In genomic region chr17:83098241-83099085, GRCh38 we compare ENCODE assay signal across 17 cellular contexts. TPM values are rescaled to one million over a fixed set of nuclear protein-coding genes. Genes with fewer than 3 reads are reported as not detected.
DNase-seq lines count a peak whose midpoint lies in the region; ATAC-seq and TF ChIP-seq lines count a peak whose summit lies in the region.
"Had no signal": no experiment of that assay in that cellular context is flagged by ENCODE, and none has a peak within 500 bp of the region (broad histone marks: within the 10 kb centered on the region; RNA-seq: fewer than 3 reads in every experiment).

No MANE protein-coding gene starts in this region.

- H3K36me3 ChIP-seq in gastroesophageal sphincter (peaks cover 0 to 38% of the 10 kb centered on the region in 2 donors), neural progenitor cell (no peaks in the 10 kb centered on the region), transverse colon (peaks cover 0 to 21% (median 9%) of the 10 kb centered on the region in 4 donors)
- H3K36me3 ChIP-seq: uterus had no signal

- in situ Hi-C loops in transverse colon (cut with MboI; ENCODE audit: low pct_ligation_motif_present in 1 of 4, low pct_unique_long_range_greater_than_20kb in 1 of 4, low sequenced_read_pairs in 3 of 4): no loop called here

- H3K36me3 Mint-ChIP-seq in neural progenitor cell: peaks cover 7% of the 10 kb centered on the region
- peaks cover 16% of the 10 kb centered on the region for H3K36me3 Mint-ChIP-seq in activated T-helper 2 cell treated with anti-CD3 and anti-CD28 coated beads, Interferon-gamma antibody, Interleukin-2, Interleukin-4, amounts not matched to agents 10 μg/mL and 5 μg/mL and 100 μg/mL, durations not matched to agents 14 hours and 24 hours and 36 hours (ENCODE audit: low read depth)

- H4K20me1 ChIP-seq in neural progenitor cell (ENCODE audit: low read depth): no peaks in the 10 kb centered on the region

- no peak overlapping the region for H3K9ac ChIP-seq in neural progenitor cell

- no peak overlapping the region for H3K27ac Mint-ChIP-seq in neural progenitor cell
- no peak overlapping the region for H3K27ac Mint-ChIP-seq in activated T-helper 2 cell treated with anti-CD3 and anti-CD28 coated beads, Interferon-gamma antibody, Interleukin-2, Interleukin-4, amounts not matched to agents 10 μg/mL and 5 μg/mL and 100 μg/mL, durations not matched to agents 14 hours and 24 hours and 36 hours
- H3K27ac Mint-ChIP-seq: CD8-positive, alpha-beta T cell had no signal

- WGBS in gastroesophageal sphincter (ENCODE audit: low coverage in 1 of 2), 2 donors: 20% methylated on average over 6 of the region's 31 CpGs; no CpG with 5 or more reads in 1 of the 2 donors
- 53% methylated on average over 27 of the region's 31 CpGs; no CpG with 5 or more reads in 1 of the 2 donors for WGBS in transverse colon (ENCODE audit: low coverage in 1 of 2), 2 donors

- no peak overlapping the region for H3K4me3 Mint-ChIP-seq in neural progenitor cell
- no peak overlapping the region for H3K4me3 Mint-ChIP-seq in activated T-helper 2 cell treated with anti-CD3 and anti-CD28 coated beads, Interferon-gamma antibody, Interleukin-2, Interleukin-4, amounts not matched to agents 10 μg/mL and 5 μg/mL and 100 μg/mL, durations not matched to agents 14 hours and 24 hours and 36 hours (ENCODE audit: low read depth)
- H3K4me3 Mint-ChIP-seq: CD8-positive, alpha-beta T cell had no signal

- H2AFZ ChIP-seq in neural progenitor cell (replicated peaks): no peak overlapping the region

- DNase-seq in Right ventricle myocardium superior (no peak), cardiac septum (ENCODE audit: low spot score) (no peak), neural progenitor cell (ENCODE audit: low spot score) (peak; percentile 34), transverse colon (no peak)
- DNase-seq in activated T-helper 2 cell treated with anti-CD3 and anti-CD28 coated beads, Interferon-gamma antibody, Interleukin-2, Interleukin-4, amounts not matched to agents 10 μg/mL and 5 μg/mL and 100 μg/mL, durations not matched to agents 14 hours and 24 hours and 36 hours (ENCODE audit: low spot score): no peak
- DNase-seq: activated CD4-positive, alpha-beta T cell treated with anti-CD3 and anti-CD28 coated beads for 4 hours; activated T-cell treated with anti-CD3 and anti-CD28 coated beads, Interleukin-2, amount 50 U/mL, for 1 hour; adrenal gland; CD8-positive, alpha-beta T cell; NCI-H1930; psoas muscle; stimulated activated CD4-positive, alpha-beta T cell treated with anti-CD3 and anti-CD28 coated beads, Interleukin-2, amount 100 ng/mL, for 24 hours; uterus had no signal

- intact Hi-C loops in Right ventricle myocardium superior (cut with DNase I) (no loop called here), cardiac septum (cut with DNase I) (no loop called here), transverse colon (cut with DNase I; ENCODE audit: low total_unique reads) (no loop called here)
- intact Hi-C loops in activated T-helper 2 cell treated with anti-CD3 and anti-CD28 coated beads, Interferon-gamma antibody, Interleukin-2, Interleukin-4, amounts not matched to agents 10 μg/mL and 5 μg/mL and 100 μg/mL, durations not matched to agents 14 hours and 24 hours and 36 hours (cut with micrococcal nuclease): no loop called here

- H3K4me2 ChIP-seq in neural progenitor cell: peak overlapping the region; percentile 6

- H3K4me1 ChIP-seq in gastroesophageal sphincter (peaks cover 0 to 59% (median 39%) of the 10 kb centered on the region in 3 donors), neural progenitor cell (peaks cover 13% of the 10 kb centered on the region), transverse colon (peaks cover 27 to 46% (median 35%) of the 10 kb centered on the region in 4 donors)

- H3F3A ChIP-seq in neural progenitor cell (ENCODE audit: low read depth): no peaks in the 10 kb centered on the region

- peaks cover 2% of the 10 kb centered on the region for H3K27me3 Mint-ChIP-seq in neural progenitor cell (ENCODE audit: insufficient read depth, low read depth)
- H3K27me3 Mint-ChIP-seq in activated T-helper 2 cell treated with anti-CD3 and anti-CD28 coated beads, Interferon-gamma antibody, Interleukin-2, Interleukin-4, amounts not matched to agents 10 μg/mL and 5 μg/mL and 100 μg/mL, durations not matched to agents 14 hours and 24 hours and 36 hours (ENCODE audit: low read depth): peaks cover 4% of the 10 kb centered on the region

- no peaks in the 10 kb centered on the region for H3K9me3 Mint-ChIP-seq in neural progenitor cell
- H3K9me3 Mint-ChIP-seq in activated T-helper 2 cell treated with anti-CD3 and anti-CD28 coated beads, Interferon-gamma antibody, Interleukin-2, Interleukin-4, amounts not matched to agents 10 μg/mL and 5 μg/mL and 100 μg/mL, durations not matched to agents 14 hours and 24 hours and 36 hours: no peaks in the 10 kb centered on the region
- H3K9me3 Mint-ChIP-seq: CD8-positive, alpha-beta T cell had no signal

- TF ChIP-seq EP300 in gastroesophageal sphincter (IDR thresholded peaks at IDR 0.05) (no peak), transverse colon (IDR thresholded peaks at IDR 0.05; ENCODE audit: low read depth) (no peak)

- no peak overlapping the region for H3K4me3 ChIP-seq in gastroesophageal sphincter
- H3K4me3 ChIP-seq in neural progenitor cell: no peak overlapping the region
- no peak overlapping the region for H3K4me3 ChIP-seq in transverse colon
- H3K4me3 ChIP-seq: adrenal gland, GM12878, uterus had no signal

- H3K27ac ChIP-seq in gastroesophageal sphincter: peak overlapping the region in 3 of 4 donors; percentile 28 to 72 (median 43)
- no peak overlapping the region for H3K27ac ChIP-seq in neural progenitor cell
- H3K27ac ChIP-seq in transverse colon: peak overlapping the region in 1 of 4 donors; percentile 36
- H3K27ac ChIP-seq: adrenal gland, psoas muscle, uterus had no signal

- TF ChIP-seq CTCF in gastroesophageal sphincter (IDR thresholded peaks at IDR 0.05) (no peak), neural progenitor cell (IDR thresholded peaks at IDR 0.05) (no peak), transverse colon (IDR thresholded peaks at IDR 0.05) (no peak)

- peaks cover 35% of the 10 kb centered on the region for H3K27me3 ChIP-seq in gastroesophageal sphincter
- H3K27me3 ChIP-seq in neural progenitor cell: no peaks in the 10 kb centered on the region
- H3K27me3 ChIP-seq in transverse colon: peaks cover 19% of the 10 kb centered on the region
- H3K27me3 ChIP-seq: adrenal gland had no signal

- peaks cover 7% of the 10 kb centered on the region for H3K4me1 Mint-ChIP-seq in neural progenitor cell
- no peaks in the 10 kb centered on the region for H3K4me1 Mint-ChIP-seq in activated T-helper 2 cell treated with anti-CD3 and anti-CD28 coated beads, Interferon-gamma antibody, Interleukin-2, Interleukin-4, amounts not matched to agents 10 μg/mL and 5 μg/mL and 100 μg/mL, durations not matched to agents 14 hours and 24 hours and 36 hours (ENCODE audit: low read depth)

- ATAC-seq in Right ventricle myocardium superior (ENCODE audit: poor library complexity) (peak; percentile 7), gastroesophageal sphincter (no peak), GM21717 (IDR thresholded peaks at IDR 0.05; ENCODE audit: unreplicated experiment) (no peak), HG03045 (IDR thresholded peaks at IDR 0.05; ENCODE audit: unreplicated experiment) (no peak)

- H3K9me3 ChIP-seq in gastroesophageal sphincter (no peaks in the 10 kb centered on the region), neural progenitor cell (ENCODE audit: low read depth) (no peaks in the 10 kb centered on the region), transverse colon (no peaks in the 10 kb centered on the region)
- H3K9me3 ChIP-seq: adrenal gland, psoas muscle, uterus had no signal

- TF ChIP-seq POLR2A in gastroesophageal sphincter (IDR thresholded peaks at IDR 0.05): no peak
- peak; percentile 11 for TF ChIP-seq POLR2A in transverse colon (IDR thresholded peaks at IDR 0.05)

- H3K79me2 ChIP-seq in neural progenitor cell (ENCODE audit: low read depth): no peaks in the 10 kb centered on the region

RNA-seq across cellular contexts. Expression of gene METRNL, which starts 19.1 kb away (rescaled TPM):
- 70.3 TPM for total RNA-seq in Right ventricle myocardium superior
- total RNA-seq in cardiac septum: 104 TPM
- 10 to 100 TPM; 41.1 to 82.6 (median 66.3) TPM for total RNA-seq in gastroesophageal sphincter
- 3.6 and 12.9 TPM in 2 replicates for total RNA-seq in neural progenitor cell (ENCODE audit: low replicate concordance)
- 100 to 1,000 TPM in 2 of 4 donors, 10 to 100 TPM in 2; 46.8 to 325 (median 112) TPM for total RNA-seq in transverse colon
- 71.0 and 74.7 TPM in 2 replicates for total RNA-seq in activated T-helper 2 cell treated with anti-CD3 and anti-CD28 coated beads, Interferon-gamma antibody, Interleukin-2, Interleukin-4, amounts not matched to agents 10 μg/mL and 5 μg/mL and 100 μg/mL, durations not matched to agents 14 hours and 24 hours and 36 hours
